In genomic region chr3:134083626-134084229, GRCh38 we compare ENCODE assay signal across 25 cellular contexts. TPM values are rescaled to one million over a fixed set of nuclear protein-coding genes. Genes with fewer than 3 reads are reported as not detected.
"Had no signal": no experiment of that assay in that cellular context is flagged by ENCODE, and none has a peak within 500 bp of the region (broad histone marks: within the 10 kb centered on the region; RNA-seq: fewer than 3 reads in every experiment).

No MANE protein-coding gene starts in this region.

- ATAC-seq: activated CD4-positive, alpha-beta T cell treated with anti-CD3 and anti-CD28 coated beads for 36 hours; heart left ventricle; left lung; lower lobe of right lung; right cardiac atrium had no signal

- H3K4me3 Mint-ChIP-seq: activated CD4-positive, alpha-beta T cell treated with anti-CD3 and anti-CD28 coated beads for 36 hours; activated naive CD4-positive, alpha-beta T cell treated with anti-CD3 and anti-CD28 coated beads for 36 hours; activated naive CD8-positive, alpha-beta T cell treated with anti-CD3 and anti-CD28 coated beads, Interleukin-2, amount 10 ng/mL, durations not matched to agents 7 days and 5 days; activated T-helper 1 cell treated with anti-CD3 and anti-CD28 coated beads, Interleukin-12 subunit alpha, Interleukin-12 subunit beta, Interleukin-2, Interleukin-4 antibody, amounts not matched to agents 30 ng/mL and 10 ng/mL and 1 ng/mL, durations not matched to agents 14 hours and 24 hours and 36 hours; immature natural killer cell; nephron progenitor cell; stimulated activated naive CD8-positive, alpha-beta T cell treated with anti-CD3 and anti-CD28 coated beads, Interleukin-15, Interleukin-2, amounts not matched to agents 100 ng/mL and 50 ng/mL, for 24 hours had no signal

- H3K4me1 ChIP-seq: heart left ventricle, left lung, lower lobe of right lung, upper lobe of left lung, vagina had no signal

- H3K27ac ChIP-seq: brain microvascular endothelial cell, heart left ventricle, left lung, lower lobe of right lung, upper lobe of left lung, vagina had no signal

- H3K9me3 ChIP-seq: vagina had no signal

- H3K36me3 Mint-ChIP-seq: activated naive CD8-positive, alpha-beta T cell treated with anti-CD3 and anti-CD28 coated beads, Interleukin-2, amount 10 ng/mL, durations not matched to agents 7 days and 5 days; immature natural killer cell had no signal

- H3K4me3 ChIP-seq: heart left ventricle, left lung, lower lobe of right lung, upper lobe of left lung, vagina had no signal

- H3K9me3 Mint-ChIP-seq: activated T-helper 1 cell treated with anti-CD3 and anti-CD28 coated beads, Interleukin-12 subunit alpha, Interleukin-12 subunit beta, Interleukin-2, Interleukin-4 antibody, amounts not matched to agents 30 ng/mL and 10 ng/mL and 1 ng/mL, durations not matched to agents 14 hours and 24 hours and 36 hours; stimulated activated naive CD8-positive, alpha-beta T cell treated with anti-CD3 and anti-CD28 coated beads, Interleukin-15, Interleukin-2, amounts not matched to agents 100 ng/mL and 50 ng/mL, for 24 hours had no signal

- H3K4me1 Mint-ChIP-seq: activated CD4-positive, alpha-beta T cell treated with anti-CD3 and anti-CD28 coated beads for 36 hours; activated naive CD8-positive, alpha-beta T cell treated with anti-CD3 and anti-CD28 coated beads, Interleukin-2, amount 10 ng/mL, durations not matched to agents 7 days and 5 days; immature natural killer cell had no signal

- H3K27ac Mint-ChIP-seq: activated CD4-positive, alpha-beta T cell treated with anti-CD3 and anti-CD28 coated beads for 36 hours; activated naive CD4-positive, alpha-beta T cell treated with anti-CD3 and anti-CD28 coated beads for 36 hours; activated naive CD8-positive, alpha-beta T cell treated with anti-CD3 and anti-CD28 coated beads, Interleukin-2, amount 10 ng/mL, durations not matched to agents 7 days and 5 days; activated T-helper 1 cell treated with anti-CD3 and anti-CD28 coated beads, Interleukin-12 subunit alpha, Interleukin-12 subunit beta, Interleukin-2, Interleukin-4 antibody, amounts not matched to agents 30 ng/mL and 10 ng/mL and 1 ng/mL, durations not matched to agents 14 hours and 24 hours and 36 hours; immature natural killer cell; stimulated activated naive CD8-positive, alpha-beta T cell treated with anti-CD3 and anti-CD28 coated beads, Interleukin-15, Interleukin-2, amounts not matched to agents 100 ng/mL and 50 ng/mL, for 24 hours had no signal

- H3K36me3 ChIP-seq: brain microvascular endothelial cell, heart left ventricle, left lung, lower lobe of right lung, upper lobe of left lung, vagina had no signal

- DNase-seq: activated CD4-positive, alpha-beta T cell treated with anti-CD3 and anti-CD28 coated beads for 36 hours; activated CD4-positive, alpha-beta T cell treated with anti-CD3 and anti-CD28 coated beads, Interleukin-2, amount 50 U/mL, for 4 hours; activated CD4-positive, CD25-positive, alpha-beta regulatory T cell; activated CD8-positive, alpha-beta memory T cell treated with anti-CD3 and anti-CD28 coated beads, Interleukin-2, amount 50 U/mL, for 4 hours; activated effector memory CD4-positive, alpha-beta T cell treated with anti-CD3 and anti-CD28 coated beads, Interleukin-2, amount 50 U/mL, for 16 hours; activated naive CD4-positive, alpha-beta T cell treated with anti-CD3 and anti-CD28 coated beads for 36 hours; activated naive CD8-positive, alpha-beta T cell treated with anti-CD3 and anti-CD28 coated beads, Interleukin-2, amount 10 ng/mL, durations not matched to agents 7 days and 5 days; activated T-cell treated with anti-CD3 and anti-CD28 coated beads, Interleukin-2, amount 50 U/mL, for 1 hour; amniotic stem cell; brain microvascular endothelial cell; heart left ventricle; hypothalamus; immature natural killer cell; left lung; lower lobe of right lung; nephron progenitor cell; nucleus accumbens; right cardiac atrium; stimulated activated CD4-positive, alpha-beta T cell treated with anti-CD3 and anti-CD28 coated beads, Interleukin-2, amount 100 ng/mL, for 48 hours; substantia nigra; T-helper 1 cell; upper lobe of left lung had no signal

- H3K27me3 Mint-ChIP-seq: activated CD4-positive, alpha-beta T cell treated with anti-CD3 and anti-CD28 coated beads for 36 hours; stimulated activated naive CD8-positive, alpha-beta T cell treated with anti-CD3 and anti-CD28 coated beads, Interleukin-15, Interleukin-2, amounts not matched to agents 100 ng/mL and 50 ng/mL, for 24 hours had no signal

- H3K27me3 ChIP-seq: brain microvascular endothelial cell, heart left ventricle, left lung, upper lobe of left lung, vagina had no signal

RNA-seq across cellular contexts. Expression of gene SLCO2A1, which starts 54.0 kb away (rescaled TPM):
- total RNA-seq: activated CD4-positive, alpha-beta T cell treated with anti-CD3 and anti-CD28 coated beads for 36 hours; activated naive CD4-positive, alpha-beta T cell treated with anti-CD3 and anti-CD28 coated beads for 36 hours; activated naive CD8-positive, alpha-beta T cell treated with anti-CD3 and anti-CD28 coated beads, Interleukin-2, amount 10 ng/mL, durations not matched to agents 7 days and 5 days; activated T-helper 1 cell treated with anti-CD3 and anti-CD28 coated beads, Interleukin-12 subunit alpha, Interleukin-12 subunit beta, Interleukin-2, Interleukin-4 antibody, amounts not matched to agents 30 ng/mL and 10 ng/mL and 1 ng/mL, durations not matched to agents 14 hours and 24 hours and 36 hours had no signal
- polyA plus RNA-seq: immature natural killer cell had no signal
